ENCODE assay signal across 16 cellular contexts in genomic region chr13:33235564-33235963, GRCh38. TPM values are rescaled to one million over a fixed set of nuclear protein-coding genes. Genes with fewer than 3 reads are reported as not detected.
DNase-seq lines count a peak whose midpoint lies in the region; ATAC-seq and TF ChIP-seq lines count a peak whose summit lies in the region.
"Had no signal": no experiment of that assay in that cellular context is flagged by ENCODE, and none has a peak within 500 bp of the region (broad histone marks: within the 10 kb centered on the region; RNA-seq: fewer than 3 reads in every experiment).

No MANE protein-coding gene starts in this region.

- H2AFZ ChIP-seq in GM23248: no peak overlapping the region
- H2AFZ ChIP-seq: hepatocyte had no signal

- CTCF ChIA-PET in HEK293T (lab: Yijun Ruan, JAX): no interaction called here

- H3K27ac ChIP-seq in GM23248 (peak overlapping the region; percentile 58), subcutaneous abdominal adipose tissue (ENCODE audit: low read depth, low read length) (peak overlapping the region; percentile 52)
- H3K27ac ChIP-seq: BLaER1, hepatocyte had no signal

- H3K4me3 ChIP-seq in GM23248 (peak overlapping the region; percentile 10; the same call in 1 of the 2 replicates), adipocyte (ENCODE audit: low read length) (peak overlapping the region; percentile 56), subcutaneous abdominal adipose tissue (ENCODE audit: low read depth in 1 of 5, low read length in 5 of 5) (no peak overlapping the region)
- H3K4me3 ChIP-seq: BLaER1, HAP-1, hepatocyte, K562 had no signal

- no peaks in the 10 kb centered on the region for H3K9me3 ChIP-seq in GM23248 (ENCODE audit: low read depth)
- peaks cover 8% of the 10 kb centered on the region for H3K9me3 ChIP-seq in adipocyte (ENCODE audit: control insufficient read depth, low read length)
- H3K9me3 ChIP-seq in subcutaneous abdominal adipose tissue (ENCODE audit: control insufficient read depth in 5 of 5, low read length in 5 of 5): peaks cover 0 to 13% (median 5%) of the 10 kb centered on the region in 5 donors
- H3K9me3 ChIP-seq: HAP-1 had no signal

- POLR2A ChIA-PET in HEK293T (lab: Yijun Ruan, JAX): no interaction called here

- H3K4me2 ChIP-seq in GM23248 (ENCODE audit: unreplicated experiment): peak overlapping the region; percentile 53
- H3K4me2 ChIP-seq: BLaER1, hepatocyte had no signal

- H3K79me2 ChIP-seq in GM23248 (ENCODE audit: insufficient read depth): peaks cover 80% of the 10 kb centered on the region
- H3K79me2 ChIP-seq: hepatocyte had no signal

- peaks cover 71% of the 10 kb centered on the region for H3F3A ChIP-seq in GM23248 (ENCODE audit: insufficient read depth)

- no peaks in the 10 kb centered on the region for H3K27me3 ChIP-seq in GM23248 (replicated peaks; ENCODE audit: insufficient read depth)
- H3K27me3 ChIP-seq in adipocyte (replicated peaks; ENCODE audit: control insufficient read depth, insufficient read depth, low read length): no peaks in the 10 kb centered on the region
- no peaks in the 10 kb centered on the region for H3K27me3 ChIP-seq in subcutaneous abdominal adipose tissue (ENCODE audit: control insufficient read depth in 5 of 5, insufficient read depth in 4 of 5, low read length in 5 of 5)
- H3K27me3 ChIP-seq: BLaER1, hepatocyte had no signal

- H3K36me3 ChIP-seq in GM23248 (ENCODE audit: low read depth) (peaks cover 14% of the 10 kb centered on the region), adipocyte (ENCODE audit: control insufficient read depth, insufficient read depth, low read length, severe bottlenecking) (no peaks in the 10 kb centered on the region), subcutaneous abdominal adipose tissue (ENCODE audit: control insufficient read depth in 5 of 5, insufficient read depth in 5 of 5, low read length in 5 of 5) (peaks cover 0 to 13% (median 6%) of the 10 kb centered on the region in 5 donors)
- H3K36me3 ChIP-seq: BLaER1, HAP-1 had no signal

- ATAC-seq in left lobe of liver: peak; percentile 5
- ATAC-seq: K562; natural killer cell; stimulated activated memory B cell treated with anti-CD40 and anti-IgM and Interleukin-4, amounts not matched to agents 10 μg/mL and 1 μg/mL and 100 μg/mL, for 72 hours had no signal

- DNase-seq in GM23248 (peak; percentile 51), adipocyte (ENCODE audit: low read depth) (peak; percentile 28), left lobe of liver (ENCODE audit: low spot score) (no peak), 8988T (no peak), COLO668 (lab: John Stamatoyannopoulos, UW; ENCODE audit: unreplicated experiment) (no peak), mucosa of gallbladder (ENCODE audit: low spot score) (no peak), HEK293T (ENCODE audit: extremely low spot score) (no peak)
- DNase-seq: DMS53, natural killer cell, T-helper 1 cell had no signal

- H3K9ac ChIP-seq in GM23248 (no peak overlapping the region), adipocyte (ENCODE audit: low read length) (peak overlapping the region; percentile 63), subcutaneous abdominal adipose tissue (ENCODE audit: low read length in 5 of 5) (peak overlapping the region in 1 of 5 donors; percentile 15)
- H3K9ac ChIP-seq: BLaER1 had no signal

- WGBS in GM23248 (ENCODE audit: low coverage in 1 of 2, low lambda C conversion rate in 2 of 2, missing lambda C conversion rate in 2 of 2), 2 experiments: 15 to 16% methylated on average over 3 of the region's 3 CpGs

- H3K9me2 ChIP-seq in GM23248 (ENCODE audit: insufficient read depth): no peaks in the 10 kb centered on the region

- in situ Hi-C loops in GM23248 (cut with MboI): no loop called here

- H4K20me1 ChIP-seq in GM23248 (ENCODE audit: insufficient read depth): no peaks in the 10 kb centered on the region
- H4K20me1 ChIP-seq: BLaER1 had no signal

- H3K4me1 ChIP-seq in GM23248 (ENCODE audit: insufficient read depth): peaks cover 47% of the 10 kb centered on the region
- peaks cover 47% of the 10 kb centered on the region for H3K4me1 ChIP-seq in adipocyte (ENCODE audit: control insufficient read depth, insufficient read depth, low read length)
- H3K4me1 ChIP-seq in subcutaneous abdominal adipose tissue (ENCODE audit: control insufficient read depth in 5 of 5, insufficient read depth in 5 of 5, low read length in 5 of 5): peaks cover 4 to 38% (median 23%) of the 10 kb centered on the region in 5 donors
- H3K4me1 ChIP-seq: BLaER1 had no signal

TF ChIP-seq in HEK293T, 16 proteins besides CTCF, POLR2A, EP300 and RAD21:
- TF ChIP-seq CTBP1 (IDR thresholded peaks at IDR 0.05; ENCODE audit: borderline replicate concordance) (no peak), HDGF (IDR thresholded peaks at IDR 0.05; ENCODE audit: borderline replicate concordance) (no peak), SUZ12 (IDR thresholded peaks at IDR 0.05) (no peak), ARNT (IDR thresholded peaks at IDR 0.05) (no peak), FOXA1 (IDR thresholded peaks at IDR 0.05) (no peak), SP1 (IDR thresholded peaks at IDR 0.05) (no peak), PKNOX1 (IDR thresholded peaks at IDR 0.05) (no peak), ELF4 (IDR thresholded peaks at IDR 0.05) (no peak), FOXK2 (IDR thresholded peaks at IDR 0.05) (no peak), LEF1 (IDR thresholded peaks at IDR 0.05; ENCODE audit: borderline replicate concordance) (no peak), BHLHE40 (IDR thresholded peaks at IDR 0.05; ENCODE audit: borderline replicate concordance) (no peak), ZNF384 (IDR thresholded peaks at IDR 0.05) (no peak), TARDBP (IDR thresholded peaks at IDR 0.05) (no peak), L3MBTL2 (conservative IDR thresholded peaks at IDR 0.05) (no peak), NFRKB (IDR thresholded peaks at IDR 0.05) (no peak), FOXM1 (IDR thresholded peaks at IDR 0.05; ENCODE audit: borderline replicate concordance) (no peak)

RNA-seq across cellular contexts. Expression of gene STARD13, which starts 50.0 kb away (rescaled TPM):
- total RNA-seq in GM23248 (2014; rRNA removed; shearing (Covaris generic)): 13.4 and 16.6 TPM in 2 replicates
- 13.2 and 13.8 TPM in 2 replicates for polyA plus RNA-seq in GM23248 (2016; fragmentation: Nextera tagmentation; extraction: Ambion mirVana)
- 14.1 TPM for total RNA-seq in left lobe of liver
- 36.1 TPM for total RNA-seq in mucosa of gallbladder
- total RNA-seq: natural killer cell had no signal
- polyA plus RNA-seq: K562 had no signal

Comparison
In these comparisons a context has a peak if more than half of its experiments do, and no peak if none do; other contexts are left out.
1. DNase-seq: peak in GM23248 (single experiment) and adipocyte (single experiment); none in left lobe of liver (single experiment), 8988T (single experiment), COLO668 (single experiment), mucosa of gallbladder (single experiment) and HEK293T (single experiment).
2. H3K4me3 ChIP-seq: peak in GM23248 (single experiment) and adipocyte (single experiment); none in subcutaneous abdominal adipose tissue (0 of 5).